Comparison of ENCODE assay signal across 15 cellular contexts in the genomic region with DNA sequence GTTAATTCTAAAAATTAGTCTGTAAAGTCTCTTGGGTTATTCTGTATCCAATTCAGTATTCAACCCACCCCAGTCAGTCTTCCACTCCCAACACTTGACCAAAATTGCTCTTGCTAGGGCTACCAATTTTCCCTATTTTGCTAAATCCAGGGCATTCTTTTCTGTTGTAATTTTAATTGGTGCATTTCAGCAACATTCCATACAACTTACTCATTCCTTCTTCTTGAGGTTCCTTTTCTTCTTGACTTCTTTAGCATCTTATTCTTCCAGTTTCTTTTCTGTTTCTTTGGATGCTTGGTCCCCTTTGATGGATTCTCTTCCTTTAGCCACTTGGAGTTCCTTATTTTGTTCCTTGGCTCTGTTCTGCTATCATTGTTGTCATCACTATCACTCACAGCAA. TPM values are rescaled to one million over a fixed set of nuclear protein-coding genes. Genes with fewer than 3 reads are reported as not detected.
DNase-seq lines count a peak whose midpoint lies in the region; ATAC-seq and TF ChIP-seq lines count a peak whose summit lies in the region.
"Had no signal": no experiment of that assay in that cellular context is flagged by ENCODE, and none has a peak within 500 bp of the region (broad histone marks: within the 10 kb centered on the region; RNA-seq: fewer than 3 reads in every experiment).

No MANE protein-coding gene starts in this region.

- H3K36me3 ChIP-seq in HUES6 (ENCODE audit: control insufficient read depth, insufficient read depth, low read length) (no peaks in the 10 kb centered on the region), iPS-20b (ENCODE audit: insufficient read depth, low read depth, low read length) (no peaks in the 10 kb centered on the region), mucosa of descending colon (ENCODE audit: low read depth) (no peaks in the 10 kb centered on the region)

- no peak overlapping the region for H3K4me3 ChIP-seq in HUES6 (ENCODE audit: low read depth, low read length)
- H3K4me3 ChIP-seq in choroid plexus epithelial cell (ENCODE audit: low read depth, low read length) = no peak overlapping the region
- H3K4me3 ChIP-seq in iPS-20b (ENCODE audit: low read length) = peak overlapping the region; percentile 26
- H3K4me3 ChIP-seq in mucosa of descending colon = no peak overlapping the region

- POLR2A ChIA-PET in HEK293T (lab: Yijun Ruan, JAX) = no interaction called here
- POLR2A ChIA-PET in activated CD4-positive, alpha-beta memory T cell treated with anti-CD3 and anti-CD28 coated beads, Interleukin-2, amount 10 ng/mL, durations not matched to agents 7 days and 5 days (lab: Charles Lee) = no interaction called here

- no peaks in the 10 kb centered on the region for H3K36me3 Mint-ChIP-seq in activated naive CD4-positive, alpha-beta T cell treated with anti-CD3 and anti-CD28 coated beads, Interleukin-2, amount 10 ng/mL, durations not matched to agents 7 days and 5 days
- no peaks in the 10 kb centered on the region for H3K36me3 Mint-ChIP-seq in activated CD4-positive, alpha-beta memory T cell treated with anti-CD3 and anti-CD28 coated beads, Interleukin-2, amount 10 ng/mL, durations not matched to agents 7 days and 5 days (ENCODE audit: low read depth)
- H3K36me3 Mint-ChIP-seq: CD14-positive monocyte; CD8-positive, alpha-beta T cell had no signal

- H3K27me3 ChIP-seq in HUES6 (ENCODE audit: control insufficient read depth, insufficient read depth, low read length) = no peaks in the 10 kb centered on the region
- no peaks in the 10 kb centered on the region for H3K27me3 ChIP-seq in iPS-20b (ENCODE audit: insufficient read depth, low read length)

- no peaks in the 10 kb centered on the region for H3K9me3 Mint-ChIP-seq in activated naive CD4-positive, alpha-beta T cell treated with anti-CD3 and anti-CD28 coated beads, Interleukin-2, amount 10 ng/mL, durations not matched to agents 7 days and 5 days
- no peaks in the 10 kb centered on the region for H3K9me3 Mint-ChIP-seq in activated CD4-positive, alpha-beta memory T cell treated with anti-CD3 and anti-CD28 coated beads, Interleukin-2, amount 10 ng/mL, durations not matched to agents 7 days and 5 days
- H3K9me3 Mint-ChIP-seq: CD8-positive, alpha-beta T cell had no signal

- H3K27ac Mint-ChIP-seq in activated naive CD4-positive, alpha-beta T cell treated with anti-CD3 and anti-CD28 coated beads, Interleukin-2, amount 10 ng/mL, durations not matched to agents 7 days and 5 days = no peak overlapping the region
- H3K27ac Mint-ChIP-seq in activated CD4-positive, alpha-beta memory T cell treated with anti-CD3 and anti-CD28 coated beads, Interleukin-2, amount 10 ng/mL, durations not matched to agents 7 days and 5 days = no peak overlapping the region
- H3K27ac Mint-ChIP-seq: CD14-positive monocyte; CD8-positive, alpha-beta T cell had no signal

- no peaks in the 10 kb centered on the region for H3K9me3 ChIP-seq in HUES6 (ENCODE audit: control insufficient read depth, insufficient read depth, low read depth, low read length)
- no peaks in the 10 kb centered on the region for H3K9me3 ChIP-seq in iPS-20b (ENCODE audit: insufficient read depth, low read depth, low read length)
- no peaks in the 10 kb centered on the region for H3K9me3 ChIP-seq in mucosa of descending colon

- TF ChIP-seq CTCF in choroid plexus epithelial cell (conservative IDR thresholded peaks at IDR 0.05; ENCODE audit: low read depth, low read length) = no peak
- TF ChIP-seq CTCF in mucosa of descending colon (IDR thresholded peaks at IDR 0.05) = no peak

- H3K4me1 Mint-ChIP-seq in activated naive CD4-positive, alpha-beta T cell treated with anti-CD3 and anti-CD28 coated beads, Interleukin-2, amount 10 ng/mL, durations not matched to agents 7 days and 5 days = no peaks in the 10 kb centered on the region
- H3K4me1 Mint-ChIP-seq in activated CD4-positive, alpha-beta memory T cell treated with anti-CD3 and anti-CD28 coated beads, Interleukin-2, amount 10 ng/mL, durations not matched to agents 7 days and 5 days = no peaks in the 10 kb centered on the region
- H3K4me1 Mint-ChIP-seq: CD14-positive monocyte had no signal

- peak; percentile 2 for DNase-seq in choroid plexus epithelial cell (ENCODE audit: low read depth)
- no peak for DNase-seq in mucosa of descending colon
- DNase-seq in HEK293T (ENCODE audit: extremely low spot score) = no peak
- no peak for DNase-seq in activated naive CD4-positive, alpha-beta T cell treated with anti-CD3 and anti-CD28 coated beads, Interleukin-2, amount 10 ng/mL, durations not matched to agents 7 days and 5 days
- no peak for DNase-seq in activated CD4-positive, alpha-beta memory T cell treated with anti-CD3 and anti-CD28 coated beads, Interleukin-2, amount 10 ng/mL, durations not matched to agents 7 days and 5 days
- DNase-seq: CD8-positive, alpha-beta T cell; COR-L47; DMS153; DMS79 treated with DMSO at 0.1 percent for 48 hours; GDM1; H7 had no signal

- CTCF ChIA-PET in HEK293T (lab: Yijun Ruan, JAX) = interaction anchor here (0.7 kb wide), 1 partner anchor 768 kb away, joined by 3 read pairs; no protein-coding TSS in a partner anchor
- CTCF ChIA-PET in activated naive CD4-positive, alpha-beta T cell treated with anti-CD3 and anti-CD28 coated beads, Interleukin-2, amount 10 ng/mL, durations not matched to agents 7 days and 5 days (lab: Charles Lee) = no interaction called here
- CTCF ChIA-PET in activated CD4-positive, alpha-beta memory T cell treated with anti-CD3 and anti-CD28 coated beads, Interleukin-2, amount 10 ng/mL, durations not matched to agents 7 days and 5 days (lab: Charles Lee) = no interaction called here

- no peak overlapping the region for H3K4me3 Mint-ChIP-seq in activated naive CD4-positive, alpha-beta T cell treated with anti-CD3 and anti-CD28 coated beads, Interleukin-2, amount 10 ng/mL, durations not matched to agents 7 days and 5 days
- H3K4me3 Mint-ChIP-seq in activated CD4-positive, alpha-beta memory T cell treated with anti-CD3 and anti-CD28 coated beads, Interleukin-2, amount 10 ng/mL, durations not matched to agents 7 days and 5 days = no peak overlapping the region
- H3K4me3 Mint-ChIP-seq: CD14-positive monocyte; CD8-positive, alpha-beta T cell had no signal

- H3K4me1 ChIP-seq in HUES6 (ENCODE audit: control insufficient read depth, insufficient read depth, low read length) = peaks cover 12% of the 10 kb centered on the region
- peaks cover 5% of the 10 kb centered on the region; the same call in 1 of the 2 replicates for H3K4me1 ChIP-seq in iPS-20b (ENCODE audit: insufficient read depth, low read length)
- H3K4me1 ChIP-seq in mucosa of descending colon (ENCODE audit: low read depth) = no peaks in the 10 kb centered on the region

- H3K27ac ChIP-seq in HUES6 (ENCODE audit: low read depth, low read length) = peak overlapping the region; percentile 67; the same call in 1 of the 2 replicates
- H3K27ac ChIP-seq in iPS-20b (ENCODE audit: low read length) = no peak overlapping the region

- H3K27me3 Mint-ChIP-seq in activated naive CD4-positive, alpha-beta T cell treated with anti-CD3 and anti-CD28 coated beads, Interleukin-2, amount 10 ng/mL, durations not matched to agents 7 days and 5 days = no peaks in the 10 kb centered on the region
- H3K27me3 Mint-ChIP-seq in activated CD4-positive, alpha-beta memory T cell treated with anti-CD3 and anti-CD28 coated beads, Interleukin-2, amount 10 ng/mL, durations not matched to agents 7 days and 5 days = no peaks in the 10 kb centered on the region

- intact Hi-C loops in mucosa of descending colon (cut with DNase I, micrococcal nuclease) = no loop called here

- no peak for ATAC-seq in mucosa of descending colon
- ATAC-seq: CD8-positive, alpha-beta T cell had no signal

- no peak overlapping the region for H3K9ac ChIP-seq in HUES6 (ENCODE audit: low read length)
- no peak overlapping the region for H3K9ac ChIP-seq in iPS-20b (ENCODE audit: low read depth, low read length)

TF ChIP-seq in HEK293T, 16 proteins besides CTCF, POLR2A, EP300 and RAD21:
- TF ChIP-seq L3MBTL2 (conservative IDR thresholded peaks at IDR 0.05) (no peak), BHLHE40 (IDR thresholded peaks at IDR 0.05; ENCODE audit: borderline replicate concordance) (no peak), ARNT (IDR thresholded peaks at IDR 0.05) (no peak), NFRKB (IDR thresholded peaks at IDR 0.05) (no peak), ELF4 (IDR thresholded peaks at IDR 0.05) (no peak), FOXM1 (IDR thresholded peaks at IDR 0.05; ENCODE audit: borderline replicate concordance) (no peak), FOXA1 (IDR thresholded peaks at IDR 0.05) (no peak), HDGF (IDR thresholded peaks at IDR 0.05; ENCODE audit: borderline replicate concordance) (no peak), SP1 (IDR thresholded peaks at IDR 0.05) (no peak), TARDBP (IDR thresholded peaks at IDR 0.05) (no peak), SUZ12 (IDR thresholded peaks at IDR 0.05) (no peak), FOXK2 (IDR thresholded peaks at IDR 0.05) (no peak), CTBP1 (IDR thresholded peaks at IDR 0.05; ENCODE audit: borderline replicate concordance) (no peak), ZNF384 (IDR thresholded peaks at IDR 0.05) (no peak), LEF1 (IDR thresholded peaks at IDR 0.05; ENCODE audit: borderline replicate concordance) (no peak)
- TF ChIP-seq, protein P1, sequence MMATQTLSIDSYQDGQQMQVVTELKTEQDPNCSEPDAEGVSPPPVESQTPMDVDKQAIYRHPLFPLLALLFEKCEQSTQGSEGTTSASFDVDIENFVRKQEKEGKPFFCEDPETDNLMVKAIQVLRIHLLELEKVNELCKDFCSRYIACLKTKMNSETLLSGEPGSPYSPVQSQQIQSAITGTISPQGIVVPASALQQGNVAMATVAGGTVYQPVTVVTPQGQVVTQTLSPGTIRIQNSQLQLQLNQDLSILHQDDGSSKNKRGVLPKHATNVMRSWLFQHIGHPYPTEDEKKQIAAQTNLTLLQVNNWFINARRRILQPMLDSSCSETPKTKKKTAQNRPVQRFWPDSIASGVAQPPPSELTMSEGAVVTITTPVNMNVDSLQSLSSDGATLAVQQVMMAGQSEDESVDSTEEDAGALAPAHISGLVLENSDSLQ (IDR thresholded peaks at IDR 0.05) = no peak

RNA-seq across cellular contexts. Expression of gene GRM1, which starts 11.2 kb away (rescaled TPM):
- under 1 TPM in 1 of 3 donors, not detected in 2; 0.13 TPM for total RNA-seq in mucosa of descending colon
- not detected for total RNA-seq in activated CD4-positive, alpha-beta memory T cell treated with anti-CD3 and anti-CD28 coated beads, Interleukin-2, amount 10 ng/mL, durations not matched to agents 7 days and 5 days
- total RNA-seq: CD8-positive, alpha-beta T cell; HT-29 had no signal

RNA-seq across cellular contexts. Expression of gene SHPRH, which starts 53.5 kb away (rescaled TPM):
- 10 to 100 TPM; 12.8 to 24.3 (median 16.7) TPM for total RNA-seq in mucosa of descending colon
- 10 to 100 TPM; 14.5 to 15.8 TPM for total RNA-seq in activated CD4-positive, alpha-beta memory T cell treated with anti-CD3 and anti-CD28 coated beads, Interleukin-2, amount 10 ng/mL, durations not matched to agents 7 days and 5 days
